In genomic region chr5:80072103-80073073, GRCh38 we compare ENCODE assay signal across 20 cellular contexts. TPM values are rescaled to one million over a fixed set of nuclear protein-coding genes. Genes with fewer than 3 reads are reported as not detected.
DNase-seq lines count a peak whose midpoint lies in the region; ATAC-seq, FAIRE-seq and TF ChIP-seq lines count a peak whose summit lies in the region.
"Had no signal": no experiment of that assay in that cellular context is flagged by ENCODE, and none has a peak within 500 bp of the region (broad histone marks: within the 10 kb centered on the region; RNA-seq: fewer than 3 reads in every experiment).

No MANE protein-coding gene starts in this region.

- POLR2A ChIA-PET in H1 (lab: Charles Lee; ENCODE audit: partially characterized antibody) (no interaction called here), SK-N-SH (lab: Yijun Ruan, JAX) (no interaction called here)

- no peaks in the 10 kb centered on the region for H3K79me1 ChIP-seq in H1 (ENCODE audit: low read depth, low read length)

- no peak overlapping the region for H2AFZ ChIP-seq in H1 (ENCODE audit: low read length)
- H2AFZ ChIP-seq in SK-N-SH (ENCODE audit: low read depth) = no peak overlapping the region
- H2AFZ ChIP-seq: neural progenitor cell had no signal

- TF ChIP-seq CTCF in H1 (IDR thresholded peaks at IDR 0.05; ENCODE audit: control extremely low read depth in 1 of 3, insufficient read depth in 1 of 3, low read depth in 1 of 3, low read length in 3 of 3) (no peak), SK-N-SH (IDR thresholded peaks at IDR 0.05) (no peak), spleen (IDR thresholded peaks at IDR 0.05 in 8 of 11, conservative IDR thresholded peaks at IDR 0.05 in 3 of 11) (no peak), esophagus squamous epithelium (IDR thresholded peaks at IDR 0.05) (no peak)

- no peaks in the 10 kb centered on the region; a peak in 1 of 8 replicates for H3K36me3 ChIP-seq in H1 (ENCODE audit: control insufficient read depth in 2 of 4, insufficient read depth in 4 of 4, low read length in 3 of 4)
- no peaks in the 10 kb centered on the region for H3K36me3 ChIP-seq in SK-N-SH (replicated peaks in 1 of 2; ENCODE audit: control insufficient read depth in 1 of 2, insufficient read depth in 2 of 2, low read length in 1 of 2)
- H3K36me3 ChIP-seq in spleen = no peaks in the 10 kb centered on the region
- no peaks in the 10 kb centered on the region for H3K36me3 ChIP-seq in esophagus squamous epithelium
- H3K36me3 ChIP-seq: neural progenitor cell had no signal

- H2BK12ac ChIP-seq in H1 (ENCODE audit: low read depth, low read length) = no peak overlapping the region

- peaks cover 20% of the 10 kb centered on the region for H3K4me1 Mint-ChIP-seq in activated CD8-positive, alpha-beta memory T cell treated with anti-CD3 and anti-CD28 coated beads, Interleukin-2, amount 10 ng/mL, durations not matched to agents 7 days and 5 days

- no peak overlapping the region for H2BK5ac ChIP-seq in H1 (ENCODE audit: low read depth, low read length)

- H3F3A ChIP-seq in SK-N-SH (replicated peaks; ENCODE audit: insufficient read depth) = no peaks in the 10 kb centered on the region

- H3K4me1 ChIP-seq in H1 (replicated peaks in 1 of 4; ENCODE audit: control insufficient read depth in 3 of 4, insufficient read depth in 4 of 4, low read length in 3 of 4) = no peaks in the 10 kb centered on the region
- H3K4me1 ChIP-seq in SK-N-SH (ENCODE audit: control insufficient read depth in 1 of 2, insufficient read depth in 2 of 2, low read depth in 1 of 2, low read length in 1 of 2) = peaks cover 0 to 10% of the 10 kb centered on the region in 2 experiments; a peak in 1 of 4 replicates
- peaks cover 3 to 27% (median 13%) of the 10 kb centered on the region in 6 donors for H3K4me1 ChIP-seq in spleen
- peaks cover 0 to 8% (median 5%) of the 10 kb centered on the region in 3 donors for H3K4me1 ChIP-seq in esophagus squamous epithelium

- 82% methylated on average over 10 of the region's 10 CpGs; no CpG with 5 or more reads in 1 of the 2 experiments for WGBS in H1 (ENCODE audit: extremely low coverage in 1 of 2, insufficient coverage in 1 of 2, insufficient read length in 1 of 2, insufficient replicate concordance in 2 of 2, low coverage in 1 of 2, low lambda C conversion rate in 2 of 2, missing lambda C conversion rate in 1 of 2), 2 experiments
- 67% methylated on average over 10 of the region's 10 CpGs for WGBS in SK-N-SH (ENCODE audit: low lambda C conversion rate)
- WGBS in spleen, 5 donors = 83 to 93% (median 92%) methylated on average over 10 of the region's 10 CpGs
- WGBS in esophagus squamous epithelium, 2 donors = 67 to 82% methylated on average over 7 to 9 of the region's 10 CpGs

- no peaks in the 10 kb centered on the region for H3K23me2 ChIP-seq in H1 (ENCODE audit: low read depth, low read length)

- no peak overlapping the region for H3K4me3 Mint-ChIP-seq in activated CD8-positive, alpha-beta memory T cell treated with anti-CD3 and anti-CD28 coated beads, Interleukin-2, amount 10 ng/mL, durations not matched to agents 7 days and 5 days
- H3K4me3 Mint-ChIP-seq: neural progenitor cell had no signal

- H4K91ac ChIP-seq in H1 (replicated peaks; ENCODE audit: insufficient read length, low read length) = no peak overlapping the region

- H3K18ac ChIP-seq in H1 (ENCODE audit: extremely low read depth, low read length) = no peak overlapping the region

- H3K27ac ChIP-seq in H1 (ENCODE audit: low read depth, low read length) = no peak overlapping the region
- no peak overlapping the region for H3K27ac ChIP-seq in SK-N-SH (ENCODE audit: low read depth in 2 of 2, low read length in 1 of 2)
- no peak overlapping the region for H3K27ac ChIP-seq in spleen
- no peak overlapping the region for H3K27ac ChIP-seq in esophagus squamous epithelium
- H3K27ac ChIP-seq: neural progenitor cell had no signal

- CTCF ChIA-PET in activated CD8-positive, alpha-beta memory T cell treated with anti-CD3 and anti-CD28 coated beads, Interleukin-2, amount 10 ng/mL, durations not matched to agents 7 days and 5 days (lab: Charles Lee) = interaction anchor here (0.8 kb wide), 1 partner anchor 147 kb away, joined by 3 read pairs; no protein-coding TSS in a partner anchor
- CTCF ChIA-PET in H1 (lab: Charles Lee; ENCODE audit: partially characterized antibody) = interaction anchor here (0.6 to 2.1 kb wide), 4 partner anchors 11 to 194 kb away, joined by 3 to 8 read pairs (median 4); no protein-coding TSS in a partner anchor
- CTCF ChIA-PET in SK-N-SH (lab: Yijun Ruan, JAX) = interaction anchor here (0.5 to 1.9 kb wide), 2 partner anchors 11 to 42 kb away, joined by 3 to 8 read pairs; no protein-coding TSS in a partner anchor

- TF ChIP-seq EP300 in H1 (IDR thresholded peaks at IDR 0.05; ENCODE audit: borderline replicate concordance in 1 of 2, low read depth in 2 of 2, low read length in 2 of 2) (no peak), SK-N-SH (IDR thresholded peaks at IDR 0.05; ENCODE audit: borderline replicate concordance in 1 of 2, low read depth in 1 of 2, low read length in 1 of 2) (no peak)

- no peak overlapping the region for H3K23ac ChIP-seq in H1 (ENCODE audit: insufficient read length)

- no peak overlapping the region for H3K27ac Mint-ChIP-seq in activated CD8-positive, alpha-beta memory T cell treated with anti-CD3 and anti-CD28 coated beads, Interleukin-2, amount 10 ng/mL, durations not matched to agents 7 days and 5 days
- H3K27ac Mint-ChIP-seq: neural progenitor cell had no signal

- H3K4me3 ChIP-seq in H1 (ENCODE audit: extremely low read depth in 1 of 4, insufficient read depth in 2 of 4, low read depth in 3 of 4, low read length in 4 of 4) (no peak overlapping the region), SK-N-SH (ENCODE audit: low read depth in 2 of 2, low read length in 1 of 2) (no peak overlapping the region), spleen (no peak overlapping the region), esophagus squamous epithelium (no peak overlapping the region)
- H3K4me3 ChIP-seq: neural progenitor cell had no signal

- intact Hi-C loops in spleen (cut with DNase I; ENCODE audit: low total_unique reads) (no loop called here), esophagus squamous epithelium (cut with DNase I) (no loop called here)

- H4K5ac ChIP-seq in H1 (ENCODE audit: insufficient read length, low read depth, low read length) = no peak overlapping the region

- no peaks in the 10 kb centered on the region for H3K36me3 Mint-ChIP-seq in activated CD8-positive, alpha-beta memory T cell treated with anti-CD3 and anti-CD28 coated beads, Interleukin-2, amount 10 ng/mL, durations not matched to agents 7 days and 5 days

- no peaks in the 10 kb centered on the region for H3K27me3 ChIP-seq in H1 (replicated peaks in 1 of 4; ENCODE audit: control insufficient read depth in 3 of 4, extremely low read depth in 1 of 4, insufficient read depth in 3 of 4, low read length in 3 of 4)
- H3K27me3 ChIP-seq in SK-N-SH (ENCODE audit: insufficient read depth) = no peaks in the 10 kb centered on the region
- H3K27me3 ChIP-seq in spleen (replicated peaks in 1 of 7) = no peaks in the 10 kb centered on the region
- no peaks in the 10 kb centered on the region for H3K27me3 ChIP-seq in esophagus squamous epithelium
- H3K27me3 ChIP-seq: neural progenitor cell had no signal

- H3K9me2 ChIP-seq in SK-N-SH = no peaks in the 10 kb centered on the region

- no peaks in the 10 kb centered on the region for H3K9me3 Mint-ChIP-seq in activated CD8-positive, alpha-beta memory T cell treated with anti-CD3 and anti-CD28 coated beads, Interleukin-2, amount 10 ng/mL, durations not matched to agents 7 days and 5 days (ENCODE audit: low read depth)
- H3K9me3 Mint-ChIP-seq: neural progenitor cell had no signal

- H3K9me3 ChIP-seq in H1 (ENCODE audit: insufficient read depth in 2 of 2, low read depth in 1 of 2, low read length in 1 of 2) = no peaks in the 10 kb centered on the region; a peak in 1 of 4 replicates
- no peaks in the 10 kb centered on the region for H3K9me3 ChIP-seq in SK-N-SH
- no peaks in the 10 kb centered on the region for H3K9me3 ChIP-seq in spleen
- H3K9me3 ChIP-seq in esophagus squamous epithelium = no peaks in the 10 kb centered on the region

- H4K20me1 ChIP-seq in H1 (replicated peaks in 1 of 2; ENCODE audit: control insufficient read depth in 1 of 2, insufficient read depth in 2 of 2, low read length in 2 of 2) (no peaks in the 10 kb centered on the region), SK-N-SH (ENCODE audit: insufficient read depth) (no peaks in the 10 kb centered on the region)

- H3K56ac ChIP-seq in H1 (replicated peaks; ENCODE audit: insufficient read length, low read depth, low read length) = no peak overlapping the region

- no peak overlapping the region for H3K4ac ChIP-seq in H1 (replicated peaks; ENCODE audit: insufficient read length, low read depth, low read length)

- ATAC-seq in activated CD8-positive, alpha-beta memory T cell treated with anti-CD3 and anti-CD28 coated beads, Interleukin-2, amount 10 ng/mL, durations not matched to agents 7 days and 5 days = no peak
- ATAC-seq: SK-N-SH treated with all-trans-retinoic acid at 6 μM for 48 hours had no signal

- H3K9ac ChIP-seq in H1 (replicated peaks in 1 of 4; ENCODE audit: extremely low read depth in 1 of 4, low read depth in 3 of 4, low read length in 3 of 4) = no peak overlapping the region
- no peak overlapping the region for H3K9ac ChIP-seq in SK-N-SH
- H3K9ac ChIP-seq: neural progenitor cell had no signal

- H3K27me3 Mint-ChIP-seq in activated CD8-positive, alpha-beta memory T cell treated with anti-CD3 and anti-CD28 coated beads, Interleukin-2, amount 10 ng/mL, durations not matched to agents 7 days and 5 days = no peaks in the 10 kb centered on the region

- peak; percentile 22 for DNase-seq in activated CD8-positive, alpha-beta memory T cell treated with anti-CD3 and anti-CD28 coated beads, Interleukin-2, amount 10 ng/mL, durations not matched to agents 7 days and 5 days
- no peak for DNase-seq in activated CD8-positive, alpha-beta memory T cell treated with anti-CD3 and anti-CD28 coated beads for 24 hours
- peak; percentile 5 to 30 for DNase-seq in NOMO-1 (lab: John Stamatoyannopoulos, UW; ENCODE audit: unreplicated experiment in 2 of 2)
- DNase-seq in H1 (ENCODE audit: low read depth in 1 of 2, low spot score in 2 of 2) = no peak
- peak; percentile 42 for DNase-seq in superior temporal gyrus (ENCODE audit: extremely low spot score)
- no peak for DNase-seq in SK-N-SH
- no peak for DNase-seq in spleen
- DNase-seq in esophagus squamous epithelium (lab: John Stamatoyannopoulos, UW) = no peak
- DNase-seq: 8988T; activated effector memory CD4-positive, alpha-beta T cell treated with Interleukin-2 at 50 U/mL for 16 hours; DMS79 treated with DMSO at 0.1 percent for 48 hours; H7; KG1; left cardiac atrium; midbrain; NCI-H1417 treated with DMSO at 0.1 percent for 48 hours; NCI-H2171 treated with DMSO at 0.1 percent for 48 hours had no signal

- TF ChIP-seq POLR2A in H1 (IDR thresholded peaks at IDR 0.05; ENCODE audit: control extremely low read depth in 1 of 2, low read depth in 2 of 2, low read length in 2 of 2) (no peak), spleen (IDR thresholded peaks at IDR 0.05) (no peak), esophagus squamous epithelium (IDR thresholded peaks at IDR 0.05) (no peak)

- H3K4me2 ChIP-seq in H1 (ENCODE audit: insufficient read depth in 1 of 2, low read depth in 2 of 2, low read length in 2 of 2) = no peak overlapping the region
- no peak overlapping the region for H3K4me2 ChIP-seq in SK-N-SH
- H3K4me2 ChIP-seq: neural progenitor cell had no signal

- H4K8ac ChIP-seq in H1 (ENCODE audit: extremely low read depth, insufficient read depth, low read length) = no peak overlapping the region

- H3K79me2 ChIP-seq in H1 (ENCODE audit: control insufficient read depth in 1 of 2, insufficient read depth in 2 of 2, low read length in 2 of 2) (no peaks in the 10 kb centered on the region), SK-N-SH (ENCODE audit: insufficient read depth) (no peaks in the 10 kb centered on the region)

- H2BK20ac ChIP-seq in H1 (ENCODE audit: low read length) = no peak overlapping the region

- no peak overlapping the region for H3K14ac ChIP-seq in H1 (ENCODE audit: insufficient read length)

- TF ChIP-seq RAD21 in H1 (IDR thresholded peaks at IDR 0.05 in 1 of 2, conservative IDR thresholded peaks at IDR 0.05 in 1 of 2; ENCODE audit: low read depth in 2 of 2, low read length in 2 of 2) (no peak), SK-N-SH (IDR thresholded peaks at IDR 0.05; ENCODE audit: low read length) (no peak)

- peak; percentile 48 for FAIRE-seq in H1 (lab: Jason Lieb, UNC)
- FAIRE-seq: frontal cortex had no signal

- H2BK120ac ChIP-seq in H1 (replicated peaks; ENCODE audit: low read depth, low read length) = no peak overlapping the region

- no peak overlapping the region for H2BK15ac ChIP-seq in H1 (ENCODE audit: low read length)

- H2AK5ac ChIP-seq in H1 (ENCODE audit: low read depth, low read length) = no peak overlapping the region

RNA-seq across cellular contexts. Expression of gene THBS4, which starts 37.2 kb away (rescaled TPM):
- 1 to 10 TPM; 3.4 to 3.6 TPM for total RNA-seq in activated CD8-positive, alpha-beta memory T cell treated with anti-CD3 and anti-CD28 coated beads, Interleukin-2, amount 10 ng/mL, durations not matched to agents 7 days and 5 days
- 12.8 and 14.2 TPM in 2 replicates for total RNA-seq in H1 (2021; fragmentation: NEBNext Ultra II Directional; extraction: Animal tissue kit (Norgen Biotek cat#: 25700))
- polyA plus RNA-seq in H1 (2011; rRNA removed) (25.4 and 27.5 TPM in 2 replicates), SK-N-SH (2012; rRNA removed) (0.58 and 1.1 TPM in 2 replicates), spleen (1 to 10 TPM in 1 of 3 donors, under 1 TPM in 2; 0.46 to 1.1 (median 0.79) TPM)
- 21.2 TPM for polyA plus RNA-seq in H1 (2011; cell fraction: cytosol; rRNA removed)
- polyA plus RNA-seq in H1 (2011; cell fraction: nucleus; rRNA removed) = 30.7 TPM
- polyA plus RNA-seq in H1 (2012, experiment 1 of 2) = 16.3 to 23.8 TPM (median 21.8 TPM) in 4 replicates
- 14.9 TPM for polyA plus RNA-seq in H1 (2012, experiment 2 of 2)
- 17.9 TPM for polyA plus RNA-seq in H1 (2013, experiment 1 of 2)
- 17.8 TPM for polyA plus RNA-seq in H1 (2013, experiment 2 of 2)
- polyA minus RNA-seq in H1 (2011; rRNA and poly(A)+ RNA removed) = 20.4 and 24.9 TPM in 2 replicates
- polyA minus RNA-seq in H1 (2011; cell fraction: cytosol; rRNA and poly(A)+ RNA removed) = 11.2 TPM
- 9.0 TPM for polyA minus RNA-seq in H1 (2011; cell fraction: nucleus; rRNA and poly(A)+ RNA removed)
- polyA plus RNA-seq in SK-N-SH (2012; cell fraction: cytosol; rRNA removed) = 0.40 and 0.56 TPM in 2 replicates
- 1.3 and 2.4 TPM in 2 replicates for polyA plus RNA-seq in SK-N-SH (2012; cell fraction: nucleus; rRNA removed)
- total RNA-seq in spleen (under 1 TPM; 0.34 to 0.97 (median 0.57) TPM), esophagus squamous epithelium (1 to 10 TPM in 3 of 4 donors, under 1 TPM in 1; 0.44 to 4.7 (median 1.7) TPM)

Comparison
In these comparisons a context has a peak if more than half of its experiments do, and no peak if none do; other contexts are left out.
1. DNase-seq: peak in activated CD8-positive, alpha-beta memory T cell treated with anti-CD3 and anti-CD28 coated beads, Interleukin-2, amount 10 ng/mL, durations not matched to agents 7 days and 5 days (single experiment), NOMO-1 (2 of 2) and superior temporal gyrus (single experiment); none in activated CD8-positive, alpha-beta memory T cell treated with anti-CD3 and anti-CD28 coated beads for 24 hours (single experiment), H1 (0 of 2), SK-N-SH (single experiment), spleen (single experiment) and esophagus squamous epithelium (single experiment).